ENCODE assay signal across 12 cellular contexts in the genomic region with DNA sequence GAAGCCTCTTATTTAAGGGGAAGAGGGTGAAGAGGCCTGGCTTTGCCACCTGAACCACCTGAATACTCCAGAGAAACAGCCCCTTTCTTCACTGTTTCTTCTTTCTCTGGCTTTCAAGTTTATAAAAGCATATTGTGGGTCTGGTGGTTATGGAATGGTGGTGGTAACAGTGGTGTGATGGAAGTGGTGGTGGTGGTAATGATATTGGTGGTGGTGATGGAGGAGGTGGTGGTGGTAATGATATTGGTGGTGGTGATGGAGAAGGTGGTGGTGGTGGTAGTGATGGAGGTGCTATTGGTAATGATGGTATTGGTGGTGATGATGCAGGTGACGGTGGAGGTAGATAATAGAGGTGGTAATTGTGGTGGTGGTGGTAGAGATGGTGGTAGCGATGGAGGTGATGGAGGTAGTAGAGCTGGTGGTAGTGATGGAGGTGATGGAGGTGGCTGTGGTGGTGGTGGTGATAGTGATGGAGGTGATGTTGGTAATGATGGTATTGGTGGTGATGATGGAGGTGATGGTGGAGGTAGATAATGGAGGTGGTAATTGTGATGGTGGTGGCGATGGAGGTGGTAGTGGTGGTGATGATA. TPM values are rescaled to one million over a fixed set of nuclear protein-coding genes. Genes with fewer than 3 reads are reported as not detected.
DNase-seq lines count a peak whose midpoint lies in the region; ATAC-seq and TF ChIP-seq lines count a peak whose summit lies in the region.
"Had no signal": no experiment of that assay in that cellular context is flagged by ENCODE, and none has a peak within 500 bp of the region (broad histone marks: within the 10 kb centered on the region; RNA-seq: fewer than 3 reads in every experiment).

No MANE protein-coding gene starts in this region.

- H3K9me3 Mint-ChIP-seq in Calu3 (ENCODE audit: low read depth, unreplicated experiment): no peaks in the 10 kb centered on the region

- peaks cover 32% of the 10 kb centered on the region for H3K4me1 Mint-ChIP-seq in Calu3 (ENCODE audit: low read depth, unreplicated experiment)

- intact Hi-C loops in Calu3 (cut with micrococcal nuclease; ENCODE audit: unreplicated experiment) (no loop called here), PC-9 (cut with micrococcal nuclease; ENCODE audit: unreplicated experiment) (no loop called here), esophagus muscularis mucosa (cut with DNase I) (no loop called here)

- H3K27me3 Mint-ChIP-seq in Calu3 (ENCODE audit: unreplicated experiment): peaks cover 62% of the 10 kb centered on the region

- no peaks in the 10 kb centered on the region for H3K36me3 Mint-ChIP-seq in Calu3 (ENCODE audit: insufficient read depth, unreplicated experiment)

- no TSS peak for BruUV-seq in Calu3 (replicated peaks; lab: Mats Ljungman, UMichigan)
- no TSS peak for BruUV-seq in PC-9 (replicated peaks; lab: Mats Ljungman, UMichigan)

- H3K9ac ChIP-seq in stomach smooth muscle (ENCODE audit: low read length in 2 of 2): peak overlapping the region in 1 of 2 donors; percentile 13
- H3K9ac ChIP-seq: BLaER1, SK-N-SH had no signal

- no peaks in the 10 kb centered on the region for H3K9me3 ChIP-seq in PC-9 (ENCODE audit: insufficient read depth, low read depth)
- H3K9me3 ChIP-seq in esophagus muscularis mucosa: no peaks in the 10 kb centered on the region
- H3K9me3 ChIP-seq in stomach smooth muscle (ENCODE audit: control insufficient read depth in 2 of 2, low read length in 2 of 2): no peaks in the 10 kb centered on the region
- H3K9me3 ChIP-seq: SK-N-SH had no signal

- no peaks in the 10 kb centered on the region for H4K20me1 ChIP-seq in PC-9 (ENCODE audit: insufficient read depth)
- H4K20me1 ChIP-seq: BLaER1 had no signal

- peak overlapping the region; percentile 55; the same call in 1 of the 2 replicates for H3K4me3 ChIP-seq in PC-9
- H3K4me3 ChIP-seq in esophagus muscularis mucosa: no peak overlapping the region
- H3K4me3 ChIP-seq in stomach smooth muscle (ENCODE audit: low read length in 2 of 2): no peak overlapping the region
- H3K4me3 ChIP-seq: BLaER1 had no signal

- DNase-seq in Calu3: no peak
- no peak for DNase-seq in PC-9
- no peak for DNase-seq in esophagus muscularis mucosa (ENCODE audit: extremely low spot score)
- no peak for DNase-seq in NCI-H2227 (lab: John Stamatoyannopoulos, UW; ENCODE audit: unreplicated experiment)
- DNase-seq in central memory CD4-positive, alpha-beta T cell: no peak
- DNase-seq: NCI-H2029 treated with DMSO at 0.1 percent for 48 hours, NCI-H524 treated with DMSO at 0.1 percent for 48 hours, Right ventricle myocardium superior, SK-N-SH had no signal

- no peak for TF ChIP-seq EP300 in esophagus muscularis mucosa (IDR thresholded peaks at IDR 0.05)

- H3K4me2 ChIP-seq in PC-9: peak overlapping the region; percentile 87; the same call in 1 of the 2 replicates
- H3K4me2 ChIP-seq: BLaER1, SK-N-SH had no signal

- TF ChIP-seq CTCF in Calu3 (IDR thresholded peaks at IDR 0.05; ENCODE audit: unreplicated experiment): no peak
- no peak for TF ChIP-seq CTCF in PC-9 (conservative IDR thresholded peaks at IDR 0.05)
- TF ChIP-seq CTCF in esophagus muscularis mucosa (IDR thresholded peaks at IDR 0.05): no peak

- 96% methylated on average over 3 of the region's 3 CpGs for WGBS in esophagus muscularis mucosa

- POLR2A ChIA-PET in PC-9 (lab: Charles Lee; ENCODE audit: unreplicated experiment): interaction anchor here (0.6 kb wide), 1 partner anchor 26 kb away, joined by 3 read pairs; no protein-coding TSS in a partner anchor

- H2AFZ ChIP-seq in PC-9: no peak overlapping the region

- H3K4me1 ChIP-seq in PC-9 (replicated peaks; ENCODE audit: insufficient read depth) (peaks cover 19% of the 10 kb centered on the region), esophagus muscularis mucosa (peaks cover 48 to 54% (median 53%) of the 10 kb centered on the region in 4 donors), stomach smooth muscle (ENCODE audit: control insufficient read depth, insufficient read depth, low read length) (peaks cover 52% of the 10 kb centered on the region)

- peak overlapping the region; percentile 51 for H3K4me3 Mint-ChIP-seq in Calu3 (ENCODE audit: low read depth, unreplicated experiment)

- H3F3A ChIP-seq in PC-9 (ENCODE audit: insufficient read depth, low read depth): peaks cover 13% of the 10 kb centered on the region

- TF ChIP-seq POLR2A in esophagus muscularis mucosa (IDR thresholded peaks at IDR 0.05; ENCODE audit: low read depth): no peak

- H3K36me3 ChIP-seq in PC-9 (ENCODE audit: low read depth) (no peaks in the 10 kb centered on the region), esophagus muscularis mucosa (no peaks in the 10 kb centered on the region), stomach smooth muscle (ENCODE audit: control insufficient read depth in 2 of 2, insufficient read depth in 2 of 2, low read length in 2 of 2) (no peaks in the 10 kb centered on the region)
- H3K36me3 ChIP-seq: BLaER1 had no signal

- no peaks in the 10 kb centered on the region for H3K9me2 ChIP-seq in PC-9 (ENCODE audit: insufficient read depth)
- H3K9me2 ChIP-seq: SK-N-SH had no signal

- CTCF ChIA-PET in Calu3 (lab: Charles Lee) (interaction anchor here (0.5 to 2.6 kb wide), 4 partner anchors 10 to 883 kb away, joined by 3 to 12 read pairs (median 8); a partner anchor contains a TSS), PC-9 (lab: Charles Lee) (interaction anchor here (0.6 to 0.7 kb wide), 2 partner anchors 82 to 169 kb away, joined by 4 to 14 read pairs; no protein-coding TSS in a partner anchor)

- H3K27ac ChIP-seq in PC-9 (0 out of 2 replicates have a peak overlapping the region, but pooled peaks have one; percentile 92), esophagus muscularis mucosa (replicated peaks in 1 of 4) (peak overlapping the region in 3 of 4 donors; percentile 55 to 78 (median 77)), stomach smooth muscle (ENCODE audit: low read length) (peak overlapping the region; percentile 87)
- H3K27ac ChIP-seq: BLaER1 had no signal

- no peak for ATAC-seq in HG03039 (IDR thresholded peaks at IDR 0.05; ENCODE audit: unreplicated experiment)

- H3K79me2 ChIP-seq in PC-9 (ENCODE audit: low read depth): no peaks in the 10 kb centered on the region

- H3K27ac Mint-ChIP-seq in Calu3 (ENCODE audit: unreplicated experiment): no peak overlapping the region

- peaks cover 3% of the 10 kb centered on the region; the same call in 1 of the 2 replicates for H3K27me3 ChIP-seq in PC-9 (ENCODE audit: insufficient read depth, low read depth)
- no peaks in the 10 kb centered on the region for H3K27me3 ChIP-seq in esophagus muscularis mucosa
- H3K27me3 ChIP-seq in stomach smooth muscle (ENCODE audit: control insufficient read depth in 1 of 2, insufficient read depth in 2 of 2, low read length in 2 of 2): no peaks in the 10 kb centered on the region

RNA-seq across cellular contexts. Expression of a gene that starts 14.1 kb away (rescaled TPM):
- total RNA-seq in Calu3 (2022) (1.3 and 1.5 TPM in 2 replicates), PC-9 (2021) (0.93 and 1.3 TPM in 2 replicates), esophagus muscularis mucosa (10 to 100 TPM in 1 of 4 donors, 1 to 10 TPM in 3; 3.7 to 10.1 (median 6.3) TPM)

RNA-seq across cellular contexts. Expression of a gene that starts 34.6 kb away (rescaled TPM):
- 72.8 and 84.6 TPM in 2 replicates for total RNA-seq in Calu3 (2022)
- 48.2 and 58.5 TPM in 2 replicates for total RNA-seq in PC-9 (2021)
- under 1 TPM in 1 of 4 donors, not detected in 3; 0.17 TPM for total RNA-seq in esophagus muscularis mucosa

Comparison
In these comparisons a context has a peak if more than half of its experiments do, and no peak if none do; other contexts are left out.
1. RNA of a gene that starts 34.6 kb away (total RNA-seq): 72.8 to 84.6 TPM in Calu3 and 48.2 to 58.5 TPM in PC-9; 0.17 TPM in esophagus muscularis mucosa; every median in the first group is over 10 times any median in the second.
2. Peak in every context shown above with its lines, with median percentiles within 50 percentile points of each other: H3K27ac ChIP-seq.